In the genomic region with DNA sequence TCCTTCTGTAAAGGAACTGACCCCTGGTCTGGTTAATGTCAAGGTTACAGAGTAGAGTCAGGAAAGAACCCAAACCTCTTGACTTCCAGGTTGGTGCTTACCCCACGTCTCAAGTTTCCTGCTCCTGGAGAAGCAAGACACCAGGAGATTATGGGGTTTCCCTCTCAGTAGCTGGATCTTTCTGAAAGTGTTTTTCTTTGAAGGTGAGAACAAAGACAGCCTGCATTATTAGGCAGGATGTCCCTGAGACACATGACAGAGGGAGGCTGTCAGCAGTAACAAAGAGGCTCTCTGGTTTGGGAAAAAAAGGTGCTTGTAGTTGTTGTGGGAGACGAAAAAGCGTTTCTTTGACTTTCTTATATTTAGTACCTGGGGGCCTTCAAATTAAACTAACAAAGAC, we compare ENCODE assay signal across 1 cellular context.
TF ChIP-seq lines count a peak whose summit lies in the region.

No MANE protein-coding gene starts in this region.

TF ChIP-seq in WTC11, 78 proteins besides CTCF, POLR2A, EP300 and RAD21 (continued from another document):
- TF ChIP-seq, protein P1, sequence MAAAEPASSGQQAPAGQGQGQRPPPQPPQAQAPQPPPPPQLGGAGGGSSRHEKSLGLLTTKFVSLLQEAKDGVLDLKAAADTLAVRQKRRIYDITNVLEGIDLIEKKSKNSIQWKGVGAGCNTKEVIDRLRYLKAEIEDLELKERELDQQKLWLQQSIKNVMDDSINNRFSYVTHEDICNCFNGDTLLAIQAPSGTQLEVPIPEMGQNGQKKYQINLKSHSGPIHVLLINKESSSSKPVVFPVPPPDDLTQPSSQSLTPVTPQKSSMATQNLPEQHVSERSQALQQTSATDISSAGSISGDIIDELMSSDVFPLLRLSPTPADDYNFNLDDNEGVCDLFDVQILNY (CRISPR knock-in tag; IDR thresholded peaks at IDR 0.05) = no peak
- no peak for TF ChIP-seq GRHL2 (CRISPR knock-in tag; IDR thresholded peaks at IDR 0.05; ENCODE audit: insufficient replicate concordance, severe bottlenecking)
- TF ChIP-seq, protein P2, sequence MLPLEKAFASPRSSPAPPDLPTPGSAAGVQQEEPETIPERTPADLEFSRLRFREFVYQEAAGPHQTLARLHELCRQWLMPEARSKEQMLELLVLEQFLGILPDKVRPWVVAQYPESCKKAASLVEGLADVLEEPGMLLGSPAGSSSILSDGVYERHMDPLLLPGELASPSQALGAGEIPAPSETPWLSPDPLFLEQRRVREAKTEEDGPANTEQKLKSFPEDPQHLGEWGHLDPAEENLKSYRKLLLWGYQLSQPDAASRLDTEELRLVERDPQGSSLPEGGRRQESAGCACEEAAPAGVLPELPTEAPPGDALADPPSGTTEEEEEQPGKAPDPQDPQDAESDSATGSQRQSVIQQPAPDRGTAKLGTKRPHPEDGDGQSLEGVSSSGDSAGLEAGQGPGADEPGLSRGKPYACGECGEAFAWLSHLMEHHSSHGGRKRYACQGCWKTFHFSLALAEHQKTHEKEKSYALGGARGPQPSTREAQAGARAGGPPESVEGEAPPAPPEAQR (CRISPR knock-in tag; IDR thresholded peaks at IDR 0.05) = no peak
